8 cellular contexts compared by ENCODE assay signal in genomic region chr3:122942937-122943827, GRCh38.
DNase-seq lines count a peak whose midpoint lies in the region; ATAC-seq and TF ChIP-seq lines count a peak whose summit lies in the region.

No MANE protein-coding gene starts in this region.

- no peaks in the 10 kb centered on the region for H3K36me3 Mint-ChIP-seq in type B pancreatic cell

- H3K4me1 Mint-ChIP-seq in type B pancreatic cell (ENCODE audit: unreplicated experiment), result peaks cover 21% of the 10 kb centered on the region

- no peak for ATAC-seq in GM21423 (IDR thresholded peaks at IDR 0.05; ENCODE audit: unreplicated experiment)

- no peak overlapping the region for H3K4me3 ChIP-seq in WI38 (ENCODE audit: low read depth, low read length)
- H3K4me3 ChIP-seq in epithelial cell of proximal tubule (ENCODE audit: low read depth, low read length), result no peak overlapping the region

- peak; percentile 93 for DNase-seq in 8988T
- DNase-seq in GM10266 (ENCODE audit: extremely low spot score), result peak; percentile 61
- DNase-seq in NAMALWA (ENCODE audit: low spot score), result peak; percentile 44
- no peak for DNase-seq in epithelial cell of proximal tubule (ENCODE audit: low read depth)
- peak; percentile 76 for DNase-seq in mucosa of gallbladder (ENCODE audit: low spot score)
- no peak for DNase-seq in type B pancreatic cell (ENCODE audit: extremely low spot score, unreplicated experiment)

- no peak overlapping the region for H3K4me3 Mint-ChIP-seq in type B pancreatic cell

- TF ChIP-seq CTCF in GM10266 (IDR thresholded peaks at IDR 0.05; ENCODE audit: control insufficient read depth, insufficient read depth, low read depth, missing control alignments) (peak; percentile 68), WI38 (IDR thresholded peaks at IDR 0.05; ENCODE audit: low read depth, low read length) (peak; percentile 95), epithelial cell of proximal tubule (conservative IDR thresholded peaks at IDR 0.05; ENCODE audit: low read depth, low read length) (peak; percentile 98), type B pancreatic cell (conservative IDR thresholded peaks at IDR 0.05) (peak; percentile 91)

- no peak overlapping the region for H3K27ac Mint-ChIP-seq in type B pancreatic cell

- H3K27me3 Mint-ChIP-seq in type B pancreatic cell, result peaks cover 21% of the 10 kb centered on the region

- H3K9me3 Mint-ChIP-seq in type B pancreatic cell, result no peaks in the 10 kb centered on the region

Comparison
In these comparisons a context has a peak if more than half of its experiments do, and no peak if none do; other contexts are left out.
1. DNase-seq: peak in 8988T (single experiment), GM10266 (single experiment), NAMALWA (single experiment) and mucosa of gallbladder (single experiment); none in epithelial cell of proximal tubule (single experiment) and type B pancreatic cell (single experiment).
2. Peak in every context shown above with its lines, with median percentiles within 50 percentile points of each other: CTCF ChIP-seq.